14 cellular contexts compared by ENCODE assay signal in genomic region chr13:93151277-93151676, GRCh38.
DNase-seq lines count a peak whose midpoint lies in the region; ATAC-seq, FAIRE-seq and TF ChIP-seq lines count a peak whose summit lies in the region.
"Had no signal": no experiment of that assay in that cellular context is flagged by ENCODE, and none has a peak within 500 bp of the region (broad histone marks: within the 10 kb centered on the region; RNA-seq: fewer than 3 reads in every experiment).

No MANE protein-coding gene starts in this region.

- H3K27me3 Mint-ChIP-seq in activated T-helper 17 cell treated with anti-CD3 and anti-CD28 coated beads, Interleukin-2, amount 50 U/mL, for 72 hours, result no peaks in the 10 kb centered on the region

- H3K9me3 ChIP-seq in keratinocyte (ENCODE audit: control insufficient read depth, low read depth, low read length) (no peaks in the 10 kb centered on the region), transverse colon (no peaks in the 10 kb centered on the region)

- FAIRE-seq in keratinocyte (lab: Jason Lieb, UNC), result no peak
- FAIRE-seq: endometrium, GM18507 had no signal

- dilution Hi-C loops in keratinocyte (cut with MboI; ENCODE audit: extremely low pct_ligation_motif_present, low sequenced_read_pairs), result no loop called here

- no peak for TF ChIP-seq POLR2A in transverse colon (IDR thresholded peaks at IDR 0.05)

- H3K4me3 Mint-ChIP-seq in activated T-helper 17 cell treated with anti-CD3 and anti-CD28 coated beads, Interleukin-2, amount 50 U/mL, for 72 hours, result no peak overlapping the region

- H3K27ac Mint-ChIP-seq in activated T-helper 17 cell treated with anti-CD3 and anti-CD28 coated beads, Interleukin-2, amount 50 U/mL, for 72 hours, result no peak overlapping the region

- H4K20me1 ChIP-seq in keratinocyte (ENCODE audit: control insufficient read depth, extremely low read depth, insufficient read depth, low read length), result no peaks in the 10 kb centered on the region

- no peak for TF ChIP-seq CTCF in AG04449 (IDR thresholded peaks at IDR 0.05; ENCODE audit: insufficient read depth, low read length, missing control alignments)
- TF ChIP-seq CTCF in HL-60 (IDR thresholded peaks at IDR 0.05; ENCODE audit: insufficient read depth, low read length), result no peak
- no peak for TF ChIP-seq CTCF in keratinocyte (optimal IDR thresholded peaks at IDR 0.05 in 1 of 3, IDR thresholded peaks at IDR 0.05 in 1 of 3, conservative IDR thresholded peaks at IDR 0.05 in 1 of 3; ENCODE audit: extremely low read depth in 1 of 3, insufficient read depth in 2 of 3, low read length in 3 of 3)
- no peak for TF ChIP-seq CTCF in transverse colon (IDR thresholded peaks at IDR 0.05)

- CTCF ChIA-PET in AG04449 (lab: Yijun Ruan, JAX), result interaction anchor here (1.1 kb wide), 2 partner anchors 9 to 1212 kb away, joined by 3 read pairs; no protein-coding TSS in a partner anchor

- H3K36me3 ChIP-seq in keratinocyte (ENCODE audit: control insufficient read depth in 2 of 2, extremely low read depth in 1 of 2, insufficient read depth in 2 of 2, low read length in 2 of 2) (no peaks in the 10 kb centered on the region), transverse colon (no peaks in the 10 kb centered on the region)

- no peaks in the 10 kb centered on the region for H3K9me3 Mint-ChIP-seq in activated T-helper 17 cell treated with anti-CD3 and anti-CD28 coated beads, Interleukin-2, amount 50 U/mL, for 72 hours

- DNase-seq in AG04449 (ENCODE audit: low read depth, low spot score) (peak; percentile 58), HL-60 (ENCODE audit: low read depth in 1 of 2, low spot score in 1 of 2) (peak; percentile 26 to 77), keratinocyte (ENCODE audit: low read depth, low spot score) (peak; percentile 0), transverse colon (no peak), NCI-H2227 (lab: John Stamatoyannopoulos, UW; ENCODE audit: unreplicated experiment) (no peak)
- DNase-seq: activated gamma-delta T cell treated with Interleukin-2 at 50 U/mL for 16 hours, left cardiac atrium, NCI-H1048 had no signal

- POLR2A ChIA-PET in AG04449 (lab: Yijun Ruan, JAX), result no interaction called here

- no peaks in the 10 kb centered on the region for H3K79me2 ChIP-seq in keratinocyte (ENCODE audit: control insufficient read depth, insufficient read depth, low read length)
- H3K79me2 ChIP-seq: parathyroid adenoma had no signal

- H2AFZ ChIP-seq in keratinocyte (ENCODE audit: control insufficient read depth, low read length), result no peak overlapping the region
- H2AFZ ChIP-seq: parathyroid adenoma had no signal

- no peak overlapping the region for H3K27ac ChIP-seq in HL-60 (replicated peaks)
- H3K27ac ChIP-seq in keratinocyte (ENCODE audit: control insufficient read depth, insufficient read depth, low read length), result no peak overlapping the region
- no peak overlapping the region for H3K27ac ChIP-seq in transverse colon
- H3K27ac ChIP-seq: parathyroid adenoma had no signal

- intact Hi-C loops in transverse colon (cut with DNase I; ENCODE audit: low total_unique reads), result no loop called here

- H3K4me1 Mint-ChIP-seq in activated T-helper 17 cell treated with anti-CD3 and anti-CD28 coated beads, Interleukin-2, amount 50 U/mL, for 72 hours, result no peaks in the 10 kb centered on the region

- ATAC-seq in activated T-helper 17 cell treated with anti-CD3 and anti-CD28 coated beads, Interleukin-2, amount 50 U/mL, for 72 hours (replicated peaks), result peak; percentile 86
- no peak for ATAC-seq in HG02571 (IDR thresholded peaks at IDR 0.05; ENCODE audit: unreplicated experiment)
- ATAC-seq in HG02678 (IDR thresholded peaks at IDR 0.05; ENCODE audit: unreplicated experiment), result no peak

- no peaks in the 10 kb centered on the region for H3K4me1 ChIP-seq in keratinocyte (ENCODE audit: control insufficient read depth, extremely low read depth, insufficient read depth, low read length)
- no peaks in the 10 kb centered on the region for H3K4me1 ChIP-seq in transverse colon
- H3K4me1 ChIP-seq: parathyroid adenoma had no signal

- H3K36me3 Mint-ChIP-seq in activated T-helper 17 cell treated with anti-CD3 and anti-CD28 coated beads, Interleukin-2, amount 50 U/mL, for 72 hours (ENCODE audit: low read depth), result no peaks in the 10 kb centered on the region

- no peak for TF ChIP-seq EP300 in transverse colon (IDR thresholded peaks at IDR 0.05; ENCODE audit: low read depth)

- no peaks in the 10 kb centered on the region for H3K9me1 ChIP-seq in keratinocyte (ENCODE audit: control insufficient read depth, extremely low read depth, insufficient read depth, low read length)

- no peak overlapping the region for H3K9ac ChIP-seq in keratinocyte (ENCODE audit: control insufficient read depth, extremely low read depth, insufficient read depth, low read length)
- H3K9ac ChIP-seq: parathyroid adenoma had no signal

- in situ Hi-C loops in transverse colon (cut with MboI; ENCODE audit: low pct_ligation_motif_present in 1 of 4, low pct_unique_long_range_greater_than_20kb in 1 of 4, low sequenced_read_pairs in 3 of 4), result no loop called here

- no peak overlapping the region for H3K4me2 ChIP-seq in keratinocyte (ENCODE audit: control insufficient read depth, extremely low read depth, insufficient read depth, low read depth, low read length)

- H3K27me3 ChIP-seq in HL-60 (ENCODE audit: insufficient read depth, poor library complexity, severe bottlenecking), result no peaks in the 10 kb centered on the region
- H3K27me3 ChIP-seq in keratinocyte (ENCODE audit: control insufficient read depth, extremely low read depth, insufficient read depth, low read length), result no peaks in the 10 kb centered on the region
- H3K27me3 ChIP-seq in transverse colon, result no peaks in the 10 kb centered on the region

- no peak overlapping the region for H3K4me3 ChIP-seq in AG04449 (ENCODE audit: low read depth, low read length)
- no peak overlapping the region for H3K4me3 ChIP-seq in HL-60 (replicated peaks; ENCODE audit: insufficient read depth, low read length)
- no peak overlapping the region for H3K4me3 ChIP-seq in keratinocyte (ENCODE audit: control insufficient read depth in 2 of 3, extremely low read depth in 1 of 3, insufficient read depth in 2 of 3, low read depth in 1 of 3, low read length in 3 of 3)
- no peak overlapping the region for H3K4me3 ChIP-seq in transverse colon

Comparison
In these comparisons a context has a peak if more than half of its experiments do, and no peak if none do; other contexts are left out.
1. DNase-seq: peak in AG04449 (single experiment), HL-60 (2 of 2) and keratinocyte (single experiment); none in transverse colon (single experiment) and NCI-H2227 (single experiment).